ENCODE assay signal across 1 cellular context in genomic region chr2:135985018-135985825, GRCh38.
A peak's percentile ranks its signal among the peaks of the same experiment; 100 is the strongest.
TF ChIP-seq lines count a peak whose summit lies in the region.

DARS1 (minus strand) TSS chr2:135985626; CDS start chr2:135985468, 158 bp downstream.

TF ChIP-seq in HepG2, 621 proteins besides CTCF, POLR2A, EP300 and RAD21 (continued from another document and continues in another):
- TF ChIP-seq PAXIP1 (CRISPR knock-in tag; conservative IDR thresholded peaks at IDR 0.05) = peak; percentile 73
- TF ChIP-seq SRSF1 (optimal IDR thresholded peaks at IDR 0.05; ENCODE audit: low read depth, low read length) = peak; percentile 81
- no peak for TF ChIP-seq TRIM24 (CRISPR knock-in tag; IDR thresholded peaks at IDR 0.05)
- TF ChIP-seq ZNF598 (CRISPR knock-in tag; IDR thresholded peaks at IDR 0.05; ENCODE audit: borderline replicate concordance) = peak; percentile 69; the same call in 1 of the 2 replicates
- no peak for TF ChIP-seq NONO (IDR thresholded peaks at IDR 0.05)
- TF ChIP-seq NONO (CRISPR knock-in tag; conservative IDR thresholded peaks at IDR 0.05) = peak; percentile 69; the same call in 1 of the 2 replicates
- no peak for TF ChIP-seq ZBTB4 (CRISPR knock-in tag; IDR thresholded peaks at IDR 0.05; ENCODE audit: borderline replicate concordance)
- peak; percentile 95 for TF ChIP-seq ZBTB39 (CRISPR knock-in tag; IDR thresholded peaks at IDR 0.05)
- TF ChIP-seq MIER2 (CRISPR knock-in tag; IDR thresholded peaks at IDR 0.05) = no peak
- peak; percentile 95 for TF ChIP-seq UBTF (CRISPR knock-in tag; IDR thresholded peaks at IDR 0.05)
- TF ChIP-seq ATF3 (CRISPR knock-in tag; IDR thresholded peaks at IDR 0.05) = no peak; the same call in 1 of the 2 replicates
- peak; percentile 94; the same call in 1 of the 2 replicates for TF ChIP-seq SNAPC5 (CRISPR knock-in tag; IDR thresholded peaks at IDR 0.05; ENCODE audit: borderline replicate concordance)
- TF ChIP-seq ZBTB3 (CRISPR knock-in tag; IDR thresholded peaks at IDR 0.05; ENCODE audit: borderline replicate concordance, low read depth) = peak; percentile 80
- TF ChIP-seq MAFG (CRISPR knock-in tag; IDR thresholded peaks at IDR 0.05) = no peak
- TF ChIP-seq ZNF543 (CRISPR knock-in tag; IDR thresholded peaks at IDR 0.05) = peak; percentile 99
- peak; percentile 60; the same call in 1 of the 2 replicates for TF ChIP-seq RNF2 (conservative IDR thresholded peaks at IDR 0.05; ENCODE audit: low read depth)
- no peak for TF ChIP-seq KDM1A (CRISPR knock-in tag; IDR thresholded peaks at IDR 0.05)
- peak; percentile 66; the same call in 1 of the 2 replicates for TF ChIP-seq ISL2 (CRISPR knock-in tag; IDR thresholded peaks at IDR 0.05)
- peak; percentile 87 for TF ChIP-seq MEIS1 (CRISPR knock-in tag; IDR thresholded peaks at IDR 0.05; ENCODE audit: borderline replicate concordance)
- no peak for TF ChIP-seq SIX4 (CRISPR knock-in tag; IDR thresholded peaks at IDR 0.05)
- TF ChIP-seq ZNF609 (CRISPR knock-in tag; IDR thresholded peaks at IDR 0.05; ENCODE audit: borderline replicate concordance) = peak; percentile 78; the same call in 1 of the 2 replicates
- TF ChIP-seq MAFK (conservative IDR thresholded peaks at IDR 0.05 in 1 of 2, IDR thresholded peaks at IDR 0.05 in 1 of 2; ENCODE audit: low read length in 2 of 2) = no peak
- peak; percentile 73; the same call in 1 of the 2 replicates for TF ChIP-seq NFAT5 (CRISPR knock-in tag; IDR thresholded peaks at IDR 0.05)
- peak; percentile 99 for TF ChIP-seq PHF8 (CRISPR knock-in tag; IDR thresholded peaks at IDR 0.05)
